13 cellular contexts compared by ENCODE assay signal in the genomic region with DNA sequence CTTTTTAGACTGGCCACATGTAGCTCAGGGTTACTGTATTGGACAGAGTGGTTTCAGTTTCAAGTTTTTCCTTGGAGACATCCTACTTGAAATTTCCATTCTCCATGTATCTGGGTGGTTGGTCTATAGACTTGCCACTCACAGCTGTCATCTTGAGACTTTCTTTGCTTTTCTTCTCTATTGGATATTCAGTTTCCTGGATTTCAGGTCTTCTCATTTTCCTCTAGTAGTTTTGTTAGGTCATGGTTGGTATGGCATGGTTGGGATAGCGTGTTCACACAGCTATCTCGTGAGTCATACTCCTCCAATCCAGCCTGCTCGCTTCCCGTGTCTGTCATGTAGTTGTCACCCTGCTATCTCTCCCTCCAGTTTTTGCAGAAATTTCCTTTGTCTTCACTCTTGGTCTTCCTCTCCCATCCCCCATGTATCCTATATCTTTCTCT. TPM values are rescaled to one million over a fixed set of nuclear protein-coding genes. Genes with fewer than 3 reads are reported as not detected.
DNase-seq lines count a peak whose midpoint lies in the region; ATAC-seq and TF ChIP-seq lines count a peak whose summit lies in the region.
"Had no signal": no experiment of that assay in that cellular context is flagged by ENCODE, and none has a peak within 500 bp of the region (broad histone marks: within the 10 kb centered on the region; RNA-seq: fewer than 3 reads in every experiment).

No MANE protein-coding gene starts in this region.

- H2AFZ ChIP-seq in PC-3 (ENCODE audit: low read length) = no peak overlapping the region

- ATAC-seq in PC-3 (peak; percentile 79), GM21360 (IDR thresholded peaks at IDR 0.05; ENCODE audit: unreplicated experiment) (no peak)
- ATAC-seq: Panc1 had no signal

- peaks cover 47% of the 10 kb centered on the region for H3K4me1 Mint-ChIP-seq in activated CD4-positive, alpha-beta T cell treated with anti-CD3 and anti-CD28 coated beads, Interleukin-2, amount 10 ng/mL, durations not matched to agents 24 days and 14 days

- TF ChIP-seq POLR2A in testis (IDR thresholded peaks at IDR 0.05) = no peak

- no peaks in the 10 kb centered on the region for H3K27me3 Mint-ChIP-seq in activated CD4-positive, alpha-beta T cell treated with anti-CD3 and anti-CD28 coated beads, Interleukin-2, amount 10 ng/mL, durations not matched to agents 24 days and 14 days

- H3K4me1 ChIP-seq in PC-3 (ENCODE audit: insufficient read depth, low read length) = peaks cover 41% of the 10 kb centered on the region
- peaks cover 7% of the 10 kb centered on the region for H3K4me1 ChIP-seq in testis

- no peak overlapping the region for H3K9ac ChIP-seq in PC-3 (ENCODE audit: low read length)

- H3K36me3 ChIP-seq in PC-3 (ENCODE audit: low read depth, low read length) (peaks cover 13% of the 10 kb centered on the region; the same call in 1 of the 2 replicates), testis (ENCODE audit: low read depth, missing control alignments) (no peaks in the 10 kb centered on the region)

- H3K4me3 ChIP-seq in PC-3 (ENCODE audit: low read length) = peak overlapping the region; percentile 20; the same call in 1 of the 2 replicates
- no peak overlapping the region for H3K4me3 ChIP-seq in testis

- peaks cover 37% of the 10 kb centered on the region for H3K79me2 ChIP-seq in PC-3 (ENCODE audit: low read length)

- POLR2A ChIA-PET in PC-3 (lab: Charles Lee; ENCODE audit: unreplicated experiment) = no interaction called here

- 57 to 76% methylated on average over 4 of the region's 4 CpGs for WGBS in testis, 2 donors

- H3K9me3 Mint-ChIP-seq in activated CD4-positive, alpha-beta T cell treated with anti-CD3 and anti-CD28 coated beads, Interleukin-2, amount 10 ng/mL, durations not matched to agents 24 days and 14 days = no peaks in the 10 kb centered on the region

- H3F3A ChIP-seq in PC-3 (ENCODE audit: low read length, unreplicated experiment) = peaks cover 7% of the 10 kb centered on the region

- CTCF ChIA-PET in PC-3 (lab: Charles Lee) = interaction anchor here (1.0 kb wide), 1 partner anchor 75 kb away, joined by 4 read pairs; no protein-coding TSS in a partner anchor

- H3K27ac Mint-ChIP-seq in activated CD4-positive, alpha-beta T cell treated with anti-CD3 and anti-CD28 coated beads, Interleukin-2, amount 10 ng/mL, durations not matched to agents 24 days and 14 days = peak overlapping the region; percentile 57
- H3K27ac Mint-ChIP-seq: nephron progenitor cell had no signal

- H3K27ac ChIP-seq in PC-3 (ENCODE audit: low read length) = peak overlapping the region; percentile 47
- no peak overlapping the region for H3K27ac ChIP-seq in testis

- no peaks in the 10 kb centered on the region for H4K20me1 ChIP-seq in PC-3 (ENCODE audit: low read length)

- DNase-seq in activated CD4-positive, alpha-beta T cell treated with anti-CD3 and anti-CD28 coated beads, Interleukin-2, amount 10 ng/mL, durations not matched to agents 24 days and 14 days = no peak
- no peak for DNase-seq in activated CD4-positive, alpha-beta T cell treated with anti-CD3 and anti-CD28 coated beads, Interleukin-2, amount 50 U/mL, for 1 hour
- DNase-seq in PC-3 (peak; percentile 94), dermis blood vessel endothelial cell (peak; percentile 86), renal cortical epithelial cell (ENCODE audit: low read depth) (peak; percentile 91), testis (no peak), ecto neural progenitor cell (ENCODE audit: low spot score) (no peak)
- DNase-seq: AML-193; NCI-H1105; nephron progenitor cell; stimulated activated CD4-positive, alpha-beta T cell treated with anti-CD3 and anti-CD28 coated beads, Interleukin-2, amount 100 ng/mL, for 48 hours had no signal

- no peak overlapping the region for H3K4me3 Mint-ChIP-seq in activated CD4-positive, alpha-beta T cell treated with anti-CD3 and anti-CD28 coated beads, Interleukin-2, amount 10 ng/mL, durations not matched to agents 24 days and 14 days
- H3K4me3 Mint-ChIP-seq: nephron progenitor cell had no signal

- H3K9me2 ChIP-seq in PC-3 (replicated peaks; ENCODE audit: low read length) = no peaks in the 10 kb centered on the region

- intact Hi-C loops in activated CD4-positive, alpha-beta T cell treated with anti-CD3 and anti-CD28 coated beads, Interleukin-2, amount 10 ng/mL, durations not matched to agents 24 days and 14 days (cut with micrococcal nuclease) = no loop called here
- intact Hi-C loops in PC-3 (cut with micrococcal nuclease) (no loop called here), testis (cut with DNase I; ENCODE audit: low total_unique reads) (no loop called here)

- H3K27me3 ChIP-seq in PC-3 (ENCODE audit: low read length) (no peaks in the 10 kb centered on the region), testis (no peaks in the 10 kb centered on the region)

- no peak for TF ChIP-seq CTCF in PC-3 (conservative IDR thresholded peaks at IDR 0.05; ENCODE audit: low read depth, low read length)
- TF ChIP-seq CTCF in testis (IDR thresholded peaks at IDR 0.05) = no peak

- BruUV-seq in PC-3 (replicated peaks; lab: Mats Ljungman, UMichigan) = no TSS peak

- peak overlapping the region; percentile 37 for H3K4me2 ChIP-seq in PC-3 (ENCODE audit: low read length)

- H3K9me3 ChIP-seq in PC-3 (ENCODE audit: low read length) (no peaks in the 10 kb centered on the region), testis (no peaks in the 10 kb centered on the region)

- peaks cover 47% of the 10 kb centered on the region for H3K36me3 Mint-ChIP-seq in activated CD4-positive, alpha-beta T cell treated with anti-CD3 and anti-CD28 coated beads, Interleukin-2, amount 10 ng/mL, durations not matched to agents 24 days and 14 days (ENCODE audit: low read depth)

RNA-seq across cellular contexts. Expression of a gene that starts 48.3 kb away (rescaled TPM):
- total RNA-seq in activated CD4-positive, alpha-beta T cell treated with anti-CD3 and anti-CD28 coated beads, Interleukin-2, amount 10 ng/mL, durations not matched to agents 24 days and 14 days = 61.4 and 62.9 TPM in 2 replicates
- total RNA-seq in PC-3 (2014; rRNA removed) (47.2 and 47.7 TPM in 2 replicates), dermis blood vessel endothelial cell (28.8 and 42.1 TPM in 2 replicates), renal cortical epithelial cell (42.5 and 89.1 TPM in 2 replicates), testis (10 to 100 TPM; 42.0 to 44.3 TPM)
- 44.0 TPM for polyA plus RNA-seq in testis (ENCODE audit: insufficient read depth, low read depth, low replicate concordance)

Comparison
In these comparisons a context has a peak if more than half of its experiments do, and no peak if none do; other contexts are left out.
1. DNase-seq: peak in PC-3 (single experiment), dermis blood vessel endothelial cell (single experiment) and renal cortical epithelial cell (single experiment); none in activated CD4-positive, alpha-beta T cell treated with anti-CD3 and anti-CD28 coated beads, Interleukin-2, amount 10 ng/mL, durations not matched to agents 24 days and 14 days (single experiment), activated CD4-positive, alpha-beta T cell treated with anti-CD3 and anti-CD28 coated beads, Interleukin-2, amount 50 U/mL, for 1 hour (single experiment), testis (single experiment) and ecto neural progenitor cell (single experiment).